Comparison of ENCODE assay signal across 1 cellular context in genomic region chr18:58056159-58056558, GRCh38.
TF ChIP-seq lines count a peak whose summit lies in the region.

No MANE protein-coding gene starts in this region.

TF ChIP-seq in IMR-90, 13 proteins besides CTCF, POLR2A, EP300 and RAD21 (continued from another document):
- TF ChIP-seq, protein P1, sequence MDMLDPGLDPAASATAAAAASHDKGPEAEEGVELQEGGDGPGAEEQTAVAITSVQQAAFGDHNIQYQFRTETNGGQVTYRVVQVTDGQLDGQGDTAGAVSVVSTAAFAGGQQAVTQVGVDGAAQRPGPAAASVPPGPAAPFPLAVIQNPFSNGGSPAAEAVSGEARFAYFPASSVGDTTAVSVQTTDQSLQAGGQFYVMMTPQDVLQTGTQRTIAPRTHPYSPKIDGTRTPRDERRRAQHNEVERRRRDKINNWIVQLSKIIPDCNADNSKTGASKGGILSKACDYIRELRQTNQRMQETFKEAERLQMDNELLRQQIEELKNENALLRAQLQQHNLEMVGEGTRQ (IDR thresholded peaks at IDR 0.05; ENCODE audit: low read depth, low read length), result no peak
- no peak for TF ChIP-seq NFE2L2 (IDR thresholded peaks at IDR 0.05; ENCODE audit: low read depth, low read length)
- no peak for TF ChIP-seq CEBPB (IDR thresholded peaks at IDR 0.05; ENCODE audit: low read depth, low read length)
- TF ChIP-seq RFX5 (IDR thresholded peaks at IDR 0.05; ENCODE audit: low read depth, low read length), result no peak
- no peak for TF ChIP-seq MXI1 (IDR thresholded peaks at IDR 0.05; ENCODE audit: borderline replicate concordance, low read depth, low read length)
- no peak for TF ChIP-seq BHLHE40 (IDR thresholded peaks at IDR 0.05; ENCODE audit: low read depth, low read length)
- no peak for TF ChIP-seq CHD1 (IDR thresholded peaks at IDR 0.05; ENCODE audit: low read depth, low read length)
